10 cellular contexts compared by ENCODE assay signal in genomic region chr11:11230802-11231562, GRCh38.
A peak's percentile ranks its signal among the peaks of the same experiment; 100 is the strongest.
DNase-seq lines count a peak whose midpoint lies in the region; ATAC-seq and TF ChIP-seq lines count a peak whose summit lies in the region.
"Had no signal": no experiment of that assay in that cellular context is flagged by ENCODE, and none has a peak within 500 bp of the region (broad histone marks: within the 10 kb centered on the region; RNA-seq: fewer than 3 reads in every experiment).

No MANE protein-coding gene starts in this region.

- H3K9me3 Mint-ChIP-seq in chondrocyte (ENCODE audit: low read depth) = peaks cover 5% of the 10 kb centered on the region
- H3K9me3 Mint-ChIP-seq: effector memory CD8-positive, alpha-beta T cell had no signal

- peaks cover 11% of the 10 kb centered on the region for H3K4me1 Mint-ChIP-seq in chondrocyte (ENCODE audit: low read depth)

- DNase-seq in activated CD8-positive, alpha-beta memory T cell treated with anti-CD3 and anti-CD28 coated beads, Interleukin-2, amount 50 U/mL, for 48 hours = peak; percentile 57
- no peak for DNase-seq in activated CD8-positive, alpha-beta memory T cell treated with anti-CD3 and anti-CD28 coated beads, Interleukin-2, amount 50 U/mL, for 4 hours
- no peak for DNase-seq in chondrocyte (ENCODE audit: low spot score)
- DNase-seq in stimulated activated CD8-positive, alpha-beta memory T cell treated with anti-CD3 and anti-CD28 coated beads, Interleukin-4, amount 100 ng/mL, for 48 hours = peak; percentile 49
- no peak for DNase-seq in NCI-H1930 (lab: John Stamatoyannopoulos, UW)
- DNase-seq: effector memory CD8-positive, alpha-beta T cell; NCI-H1417 had no signal

- no peaks in the 10 kb centered on the region for H3K36me3 Mint-ChIP-seq in chondrocyte (ENCODE audit: low read depth)

- H3K27ac Mint-ChIP-seq in chondrocyte (ENCODE audit: unreplicated experiment) = no peak overlapping the region
- H3K27ac Mint-ChIP-seq: effector memory CD8-positive, alpha-beta T cell had no signal

- peak; percentile 44; the same call in 1 of the 2 replicates for TF ChIP-seq CTCF in LNCAP (IDR thresholded peaks at IDR 0.05)
- peak; percentile 75 for TF ChIP-seq CTCF in chondrocyte (IDR thresholded peaks at IDR 0.05)

- H3K4me3 Mint-ChIP-seq in chondrocyte (ENCODE audit: unreplicated experiment) = no peak overlapping the region
- H3K4me3 Mint-ChIP-seq: effector memory CD8-positive, alpha-beta T cell had no signal

- ATAC-seq in HG03432 (IDR thresholded peaks at IDR 0.05; ENCODE audit: unreplicated experiment) (no peak), HG02642 (IDR thresholded peaks at IDR 0.05; ENCODE audit: poor library complexity, unreplicated experiment) (no peak)
- ATAC-seq: effector memory CD8-positive, alpha-beta T cell had no signal

- peaks cover 7% of the 10 kb centered on the region for H3K27me3 Mint-ChIP-seq in chondrocyte (ENCODE audit: low read depth)

Comparison
In these comparisons a context has a peak if more than half of its experiments do, and no peak if none do; other contexts are left out.
1. DNase-seq: peak in activated CD8-positive, alpha-beta memory T cell treated with anti-CD3 and anti-CD28 coated beads, Interleukin-2, amount 50 U/mL, for 48 hours (single experiment) and stimulated activated CD8-positive, alpha-beta memory T cell treated with anti-CD3 and anti-CD28 coated beads, Interleukin-4, amount 100 ng/mL, for 48 hours (single experiment); none in activated CD8-positive, alpha-beta memory T cell treated with anti-CD3 and anti-CD28 coated beads, Interleukin-2, amount 50 U/mL, for 4 hours (single experiment), chondrocyte (single experiment) and NCI-H1930 (0 of 2).